Comparison of ENCODE assay signal across 30 cellular contexts in genomic region chr2:171889808-171890207, GRCh38. TPM values are rescaled to one million over a fixed set of nuclear protein-coding genes. Genes with fewer than 3 reads are reported as not detected.
A peak's percentile ranks its signal among the peaks of the same experiment; 100 is the strongest.
DNase-seq lines count a peak whose midpoint lies in the region; ATAC-seq, FAIRE-seq and TF ChIP-seq lines count a peak whose summit lies in the region.
"Had no signal": no experiment of that assay in that cellular context is flagged by ENCODE, and none has a peak within 500 bp of the region (broad histone marks: within the 10 kb centered on the region; RNA-seq: fewer than 3 reads in every experiment).

No MANE protein-coding gene starts in this region.

- no peak for ATAC-seq in gastrocnemius medialis
- ATAC-seq: GM23338, T-cell had no signal

- peak overlapping the region; percentile 19; the same call in 1 of the 2 replicates for H3K4me2 ChIP-seq in KMS-11
- H3K4me2 ChIP-seq: BLaER1 treated with 17β-estradiol and CSF1 and Interleukin-3, amounts not matched to agents 10 nM and 100 nM; GM23338; PC-9 had no signal

- intact Hi-C loops in A673 (cut with micrococcal nuclease; ENCODE audit: unreplicated experiment) = no loop called here
- intact Hi-C loops in gastrocnemius medialis (cut with DNase I; ENCODE audit: low total_unique reads) = loop anchor here (5.0 kb wide), 1 partner anchor 47 kb away; no protein-coding TSS in a partner anchor

- H3K4me3 ChIP-seq in A673 (ENCODE audit: low read depth, low read length, poor library complexity, severe bottlenecking) (no peak overlapping the region), KMS-11 (IDR thresholded peaks at IDR 0.05; ENCODE audit: insufficient read depth, low read depth, low read length) (no peak overlapping the region), SK-N-MC (no peak overlapping the region), gastrocnemius medialis (no peak overlapping the region)
- H3K4me3 ChIP-seq: BLaER1 treated with 17β-estradiol and CSF1 and Interleukin-3, amounts not matched to agents 10 nM and 100 nM; GM23338; PC-9; SJSA1 had no signal

- DNase-seq in A673 (ENCODE audit: low spot score) (no peak), SK-N-MC (ENCODE audit: low read depth, low spot score) (no peak), gastrocnemius medialis (no peak), HTR-8/SVneo (ENCODE audit: insufficient read length, low spot score) (no peak), caudate nucleus (lab: John Stamatoyannopoulos, UW) (no peak), NCI-H82 treated with DMSO at 0.1 percent for 48 hours (lab: John Stamatoyannopoulos, UW; ENCODE audit: unreplicated experiment) (no peak)
- DNase-seq: AML-193; CD4-positive, alpha-beta T cell; COR-L47; DMS79 treated with DMSO at 0.1 percent for 48 hours; GF-D8; H9; IMR-90; KG1; MV-4-11; NCI-H1105; NCI-H1436 treated with DMSO at 0.1 percent for 48 hours; NCI-H187 treated with DMSO at 0.1 percent for 48 hours; NCI-H446 treated with DMSO at 0.1 percent for 48 hours; NCI-H526; PC-9; Right ventricle myocardium superior; RPMI8226; T-cell had no signal

- in situ Hi-C loops in gastrocnemius medialis (cut with MboI; ENCODE audit: low sequenced_read_pairs in 4 of 4) = no loop called here

- BruUV-seq in A673 (replicated peaks; lab: Mats Ljungman, UMichigan) = no TSS peak

- H3K4me1 ChIP-seq in A673 (ENCODE audit: insufficient read depth, low read length, poor library complexity, severe bottlenecking) = peaks cover 6% of the 10 kb centered on the region
- peaks cover 35% of the 10 kb centered on the region for H3K4me1 ChIP-seq in KMS-11 (ENCODE audit: low read depth, poor library complexity, severe bottlenecking)
- H3K4me1 ChIP-seq in gastrocnemius medialis = peaks cover 36 to 47% of the 10 kb centered on the region in 2 donors

- TF ChIP-seq POLR2A in gastrocnemius medialis (IDR thresholded peaks at IDR 0.05) = no peak

- H4K20me1 ChIP-seq in KMS-11 (ENCODE audit: insufficient read depth) = no peaks in the 10 kb centered on the region
- H4K20me1 ChIP-seq: BLaER1 treated with 17β-estradiol and CSF1 and Interleukin-3, amounts not matched to agents 10 nM and 100 nM had no signal

- CTCF ChIA-PET in A673 (lab: Charles Lee) = no interaction called here

- TF ChIP-seq CTCF in A673 (conservative IDR thresholded peaks at IDR 0.05; ENCODE audit: low read depth, low read length) (no peak), KMS-11 (conservative IDR thresholded peaks at IDR 0.05; ENCODE audit: low read depth, low read length) (no peak), gastrocnemius medialis (IDR thresholded peaks at IDR 0.05 in 4 of 5, conservative IDR thresholded peaks at IDR 0.05 in 1 of 5) (no peak)

- H3K36me3 ChIP-seq in A673 (ENCODE audit: insufficient read depth, low read length, poor library complexity, severe bottlenecking) (no peaks in the 10 kb centered on the region), KMS-11 (ENCODE audit: insufficient read depth) (peaks cover 6% of the 10 kb centered on the region; the same call in 1 of the 2 replicates), SK-N-MC (ENCODE audit: insufficient read depth, low read length) (peaks cover 27% of the 10 kb centered on the region), gastrocnemius medialis (no peaks in the 10 kb centered on the region)

- H2AFZ ChIP-seq in KMS-11 (ENCODE audit: low read depth) = no peak overlapping the region
- H2AFZ ChIP-seq: GM23338, PC-9 had no signal

- POLR2A ChIA-PET in A673 (lab: Charles Lee; ENCODE audit: low non-redundant PET) = no interaction called here

- H3K27me3 ChIP-seq in A673 (replicated peaks; ENCODE audit: insufficient read depth, low read depth, low read length, poor library complexity) (no peaks in the 10 kb centered on the region), KMS-11 (ENCODE audit: insufficient read depth, low read depth) (no peaks in the 10 kb centered on the region), gastrocnemius medialis (no peaks in the 10 kb centered on the region)
- H3K27me3 ChIP-seq: BLaER1 treated with 17β-estradiol and CSF1 and Interleukin-3, amounts not matched to agents 10 nM and 100 nM; SJSA1 had no signal

- no peak for FAIRE-seq in HTR-8/SVneo (lab: Jason Lieb, UNC)
- FAIRE-seq: A204.1, GM18507 had no signal

- no peak overlapping the region for H3K9ac ChIP-seq in KMS-11
- no peak overlapping the region for H3K9ac ChIP-seq in SK-N-MC (ENCODE audit: insufficient read length)
- H3K9ac ChIP-seq: BLaER1 treated with 17β-estradiol and CSF1 and Interleukin-3, amounts not matched to agents 10 nM and 100 nM had no signal

- H3K79me2 ChIP-seq in KMS-11 (ENCODE audit: insufficient read depth, low read depth) = peaks cover 37% of the 10 kb centered on the region; the same call in 1 of the 2 replicates

- H3K27ac ChIP-seq in A673 (ENCODE audit: low read depth, low read length, poor library complexity, severe bottlenecking) (peak overlapping the region; percentile 2), KMS-11 (no peak overlapping the region), SK-N-MC (peak overlapping the region; percentile 3; the same call in 1 of the 2 replicates), gastrocnemius medialis (peak overlapping the region; percentile 6 to 96 (median 44)), caudate nucleus (ENCODE audit: low read depth, low read length) (no peak overlapping the region)
- H3K27ac ChIP-seq: BLaER1 treated with 17β-estradiol and CSF1 and Interleukin-3, amounts not matched to agents 10 nM and 100 nM; PC-9; SJSA1 had no signal

- no peaks in the 10 kb centered on the region for H3K9me3 ChIP-seq in A673 (ENCODE audit: low read depth, low read length, poor library complexity, severe bottlenecking)
- no peaks in the 10 kb centered on the region for H3K9me3 ChIP-seq in SK-N-MC (ENCODE audit: low read depth, low read length)
- no peaks in the 10 kb centered on the region for H3K9me3 ChIP-seq in gastrocnemius medialis
- H3K9me3 ChIP-seq: BLaER1 treated with 17β-estradiol and CSF1 and Interleukin-3, amounts not matched to agents 10 nM and 100 nM; SJSA1 had no signal

RNA-seq across cellular contexts. Expression of gene SLC25A12, which starts 4.2 kb away (rescaled TPM):
- 17.7 and 19.2 TPM in 2 replicates for total RNA-seq in A673 (2021)
- total RNA-seq in gastrocnemius medialis = 10 to 100 TPM; 54.2 to 91.3 (median 79.0) TPM

RNA-seq across cellular contexts. Expression of gene HAT1, which starts 32.5 kb away (rescaled TPM):
- 109 and 115 TPM in 2 replicates for total RNA-seq in A673 (2021)
- 10 to 100 TPM; 30.6 to 61.9 (median 50.0) TPM for total RNA-seq in gastrocnemius medialis

Comparison
In these comparisons a context has a peak if more than half of its experiments do, and no peak if none do; other contexts are left out.
1. H3K27ac ChIP-seq: peak in A673 (single experiment), SK-N-MC (single experiment) and gastrocnemius medialis (4 of 4); none in KMS-11 (single experiment) and caudate nucleus (single experiment).